ENCODE assay signal across 18 cellular contexts in the genomic region with DNA sequence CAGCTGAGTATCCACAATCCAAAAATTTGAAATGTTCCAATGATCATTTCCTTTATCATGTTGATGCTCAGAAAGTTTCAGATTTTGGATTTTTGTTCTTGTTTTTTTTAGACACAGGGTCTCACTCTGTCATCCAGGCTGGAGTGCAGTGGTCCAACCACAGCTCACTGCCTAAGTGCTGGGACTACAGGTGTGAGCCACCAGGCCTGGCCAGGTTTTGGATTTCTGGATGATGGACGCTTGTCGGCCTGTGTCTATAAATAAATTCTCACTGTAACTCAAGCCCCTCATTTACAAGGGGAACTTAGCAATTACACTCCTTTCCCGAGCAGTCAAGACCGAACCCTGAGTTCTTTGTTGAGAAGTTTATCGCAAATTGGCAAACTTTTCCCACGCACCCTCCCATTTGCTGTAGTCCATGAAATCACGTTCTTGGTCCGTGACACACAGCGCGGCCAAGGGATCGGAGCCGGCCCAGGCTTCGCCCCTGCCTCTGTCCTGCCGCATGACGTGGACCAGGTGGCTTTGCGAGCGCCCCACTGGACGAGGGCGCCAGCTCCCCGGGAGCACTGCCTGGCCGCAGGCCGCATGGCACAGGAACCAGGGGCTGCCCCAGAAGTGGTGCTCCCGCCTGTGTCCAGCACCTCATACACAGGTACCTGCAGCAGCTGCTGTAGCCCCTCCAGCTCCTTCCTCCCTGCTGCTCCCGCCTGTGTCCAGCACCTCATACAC.
"Had no signal": no experiment of that assay in that cellular context is flagged by ENCODE, and none has a peak within 500 bp of the region (broad histone marks: within the 10 kb centered on the region; RNA-seq: fewer than 3 reads in every experiment).

No MANE protein-coding gene starts in this region.

- DNase-seq: activated CD4-positive, alpha-beta T cell treated with anti-CD3 and anti-CD28 coated beads for 48 hours; activated CD4-positive, alpha-beta T cell treated with anti-CD3 and anti-CD28 coated beads, Interleukin-2, amount 50 U/mL, for 4 hours; activated CD4-positive, CD25-positive, alpha-beta regulatory T cell treated with anti-CD3 and anti-CD28 coated beads, Interleukin-2, amount 50 U/mL, for 72 hours; activated CD8-positive, alpha-beta memory T cell treated with anti-CD3 and anti-CD28 coated beads, Interleukin-2, amount 50 U/mL, for 48 hours; activated CD8-positive, alpha-beta T cell treated with anti-CD3 and anti-CD28 coated beads, Interleukin-2, amount 10 ng/mL, durations not matched to agents 7 days and 5 days; activated effector memory CD4-positive, alpha-beta T cell treated with anti-CD3 and anti-CD28 coated beads, Interleukin-2, amount 50 U/mL, for 16 hours; activated naive CD4-positive, alpha-beta T cell treated with Interleukin-2 at 50 U/mL for 16 hours; activated T-cell treated with anti-CD3 and anti-CD28 coated beads, Interleukin-2, amount 50 U/mL, for 4 hours; NCI-H1092; NCI-H2029; NCI-H446; NCI-H524; Peyer's patch; SHP77 had no signal

- H3K27me3 ChIP-seq: Peyer's patch had no signal

- H3K9me3 ChIP-seq: Peyer's patch had no signal

- H3K27ac Mint-ChIP-seq: activated CD8-positive, alpha-beta T cell treated with anti-CD3 and anti-CD28 coated beads, Interleukin-2, amount 10 ng/mL, durations not matched to agents 7 days and 5 days; T-helper 1 cell treated with Interleukin-12 subunit alpha and Interleukin-12 subunit beta and Interleukin-4 antibody, amounts not matched to agents 30 μg/mL and 1 μg/mL, for 36 hours had no signal

- H3K9me3 Mint-ChIP-seq: activated naive CD4-positive, alpha-beta T cell treated with anti-CD3 and anti-CD28 coated beads, Interleukin-2, amount 50 U/mL, for 72 hours; activated T-cell treated with anti-CD3 and anti-CD28 coated beads, Interleukin-2, amount 50 U/mL, for 4 hours; T-helper 1 cell treated with Interleukin-12 subunit alpha and Interleukin-12 subunit beta and Interleukin-4 antibody, amounts not matched to agents 30 μg/mL and 1 μg/mL, for 36 hours; WTC11 had no signal

- H3K9ac ChIP-seq: KMS-11 had no signal

- H3K4me2 ChIP-seq: KMS-11 had no signal

- H3K4me1 Mint-ChIP-seq: WTC11 had no signal

- H3K27ac ChIP-seq: KMS-11, Peyer's patch had no signal

- H3K4me3 Mint-ChIP-seq: activated CD8-positive, alpha-beta T cell treated with anti-CD3 and anti-CD28 coated beads, Interleukin-2, amount 10 ng/mL, durations not matched to agents 7 days and 5 days; activated T-cell treated with anti-CD3 and anti-CD28 coated beads, Interleukin-2, amount 50 U/mL, for 4 hours; T-helper 1 cell treated with Interleukin-12 subunit alpha and Interleukin-12 subunit beta and Interleukin-4 antibody, amounts not matched to agents 30 μg/mL and 1 μg/mL, for 36 hours; WTC11 had no signal

- H3K4me3 ChIP-seq: Peyer's patch had no signal
